ENCODE assay signal across 38 cellular contexts in genomic region chr10:8100366-8100765, GRCh38. TPM values are rescaled to one million over a fixed set of nuclear protein-coding genes. Genes with fewer than 3 reads are reported as not detected.
A peak's percentile ranks its signal among the peaks of the same experiment; 100 is the strongest.
DNase-seq lines count a peak whose midpoint lies in the region; FAIRE-seq and TF ChIP-seq lines count a peak whose summit lies in the region.
"Had no signal": no experiment of that assay in that cellular context is flagged by ENCODE, and none has a peak within 500 bp of the region (broad histone marks: within the 10 kb centered on the region; RNA-seq: fewer than 3 reads in every experiment).

No MANE protein-coding gene starts in this region.

- H3K27me3 Mint-ChIP-seq in Caco-2 (ENCODE audit: insufficient read depth, unreplicated experiment): no peaks in the 10 kb centered on the region
- H3K27me3 Mint-ChIP-seq: B cell; CD4-positive, alpha-beta memory T cell; CD4-positive, alpha-beta T cell; CD4-positive, CD25-positive, alpha-beta regulatory T cell; CD8-positive, alpha-beta memory T cell had no signal

- peak overlapping the region; percentile 47 for H3K27ac Mint-ChIP-seq in Caco-2 (ENCODE audit: unreplicated experiment)
- H3K27ac Mint-ChIP-seq: B cell; CD14-positive monocyte; CD4-positive, alpha-beta T cell; CD4-positive, CD25-positive, alpha-beta regulatory T cell; CD8-positive, alpha-beta T cell had no signal

- H2AFZ ChIP-seq in H1 (ENCODE audit: low read length): no peak overlapping the region
- no peak overlapping the region for H2AFZ ChIP-seq in trophoblast cell (ENCODE audit: insufficient read depth, low read length, poor library complexity)

- H3K56ac ChIP-seq in H1 (replicated peaks; ENCODE audit: insufficient read length, low read depth, low read length): no peak overlapping the region

- H3K36me3 ChIP-seq in Caco-2 (ENCODE audit: control insufficient read depth, insufficient read depth, low read length) (no peaks in the 10 kb centered on the region), H1 (ENCODE audit: control insufficient read depth in 2 of 4, insufficient read depth in 4 of 4, low read length in 3 of 4) (no peaks in the 10 kb centered on the region), trophoblast cell (ENCODE audit: control insufficient read depth in 1 of 2, insufficient read depth in 2 of 2, low read length in 2 of 2) (no peaks in the 10 kb centered on the region)
- H3K36me3 ChIP-seq: BE2C; BLaER1; BLaER1 treated with 17β-estradiol and CSF1 and Interleukin-3, amounts not matched to agents 10 nM and 100 nM had no signal

- no peak overlapping the region for H3K27ac ChIP-seq in H1 (ENCODE audit: low read depth, low read length)
- H3K27ac ChIP-seq in trophoblast cell (ENCODE audit: low read depth, low read length): peak overlapping the region; percentile 77
- H3K27ac ChIP-seq: 22Rv1; A549; BLaER1; BLaER1 treated with 17β-estradiol and CSF1 and Interleukin-3, amounts not matched to agents 10 nM and 100 nM; C4-2B had no signal

- H4K8ac ChIP-seq in H1 (ENCODE audit: extremely low read depth, insufficient read depth, low read length): no peak overlapping the region
- no peak overlapping the region for H4K8ac ChIP-seq in trophoblast cell (ENCODE audit: low read depth, low read length)

- no peak for TF ChIP-seq EP300 in H1 (IDR thresholded peaks at IDR 0.05; ENCODE audit: borderline replicate concordance in 1 of 2, low read depth in 2 of 2, low read length in 2 of 2)

- 0 out of 2 replicates have a peak overlapping the region, but pooled peaks have one; percentile 17 for H2BK12ac ChIP-seq in H1 (ENCODE audit: low read depth, low read length)
- H2BK12ac ChIP-seq in trophoblast cell (ENCODE audit: low read length): no peak overlapping the region

- no peak overlapping the region for H2BK20ac ChIP-seq in H1 (ENCODE audit: low read length)

- H3K36me3 Mint-ChIP-seq in Caco-2 (ENCODE audit: insufficient read depth, unreplicated experiment): peaks cover 7% of the 10 kb centered on the region
- H3K36me3 Mint-ChIP-seq: CD14-positive monocyte had no signal

- no peak overlapping the region for H3K4ac ChIP-seq in H1 (replicated peaks; ENCODE audit: insufficient read length, low read depth, low read length)
- no peak overlapping the region for H3K4ac ChIP-seq in trophoblast cell (ENCODE audit: low read depth, low read length)

- intact Hi-C loops in Caco-2 (cut with micrococcal nuclease; ENCODE audit: unreplicated experiment): loop anchor here (5.0 kb wide), 1 partner anchor 267 kb away; no protein-coding TSS in a partner anchor

- H3K4me2 ChIP-seq in H1 (ENCODE audit: insufficient read depth in 1 of 2, low read depth in 2 of 2, low read length in 2 of 2) (no peak overlapping the region), trophoblast cell (ENCODE audit: low read length) (no peak overlapping the region)
- H3K4me2 ChIP-seq: A549; BLaER1; BLaER1 treated with 17β-estradiol and CSF1 and Interleukin-3, amounts not matched to agents 10 nM and 100 nM had no signal

- H3K4me3 Mint-ChIP-seq in Caco-2 (ENCODE audit: unreplicated experiment): no peak overlapping the region
- H3K4me3 Mint-ChIP-seq: B cell; CD14-positive monocyte; CD4-positive, alpha-beta memory T cell; CD4-positive, alpha-beta T cell; CD4-positive, CD25-positive, alpha-beta regulatory T cell; CD8-positive, alpha-beta memory T cell; CD8-positive, alpha-beta T cell had no signal

- no peak overlapping the region for H3K4me3 ChIP-seq in Caco-2 (ENCODE audit: low read depth, low read length)
- H3K4me3 ChIP-seq in H1 (ENCODE audit: extremely low read depth in 1 of 4, insufficient read depth in 2 of 4, low read depth in 3 of 4, low read length in 4 of 4): no peak overlapping the region
- no peak overlapping the region for H3K4me3 ChIP-seq in trophoblast cell (ENCODE audit: low read depth, low read length)
- H3K4me3 ChIP-seq: A549; BLaER1; BLaER1 treated with 17β-estradiol and CSF1 and Interleukin-3, amounts not matched to agents 10 nM and 100 nM had no signal

- H3K79me1 ChIP-seq in H1 (ENCODE audit: low read depth, low read length): no peaks in the 10 kb centered on the region
- H3K79me1 ChIP-seq in trophoblast cell (ENCODE audit: low read length): peaks cover 23% of the 10 kb centered on the region

- DNase-seq in Caco-2 (no peak), GM12892 (ENCODE audit: insufficient read length) (no peak), H1 (ENCODE audit: low read depth in 1 of 2, low spot score in 2 of 2) (no peak), trophoblast cell (peak; percentile 58 to 95), NCI-H69 (lab: John Stamatoyannopoulos, UW) (no peak), T-helper 1 cell (no peak), DMS 273 (lab: John Stamatoyannopoulos, UW; ENCODE audit: unreplicated experiment) (no peak), H4 (ENCODE audit: low spot score) (no peak)
- DNase-seq: 8988T; ACHN; AML-193; BE2C; C1 segment of cervical spinal cord; Calu3; CD4-positive, alpha-beta memory T cell; CD4-positive, alpha-beta T cell; CD4-positive, CD25-positive, alpha-beta regulatory T cell; CD8-positive, alpha-beta memory T cell; CD8-positive, alpha-beta T cell; COR-L47; DMS 273 treated with DMSO at 0.1 percent for 48 hours; DMS153; DMS53; DMS79; DMS79 treated with DMSO at 0.1 percent for 48 hours; DND-41; EL had no signal

- TF ChIP-seq POLR2A in GM12892 (IDR thresholded peaks at IDR 0.05; ENCODE audit: low read depth, low read length): no peak
- no peak for TF ChIP-seq POLR2A in H1 (IDR thresholded peaks at IDR 0.05; ENCODE audit: control extremely low read depth in 1 of 2, low read depth in 2 of 2, low read length in 2 of 2)

- no peaks in the 10 kb centered on the region for H4K20me1 ChIP-seq in H1 (replicated peaks in 1 of 2; ENCODE audit: control insufficient read depth in 1 of 2, insufficient read depth in 2 of 2, low read length in 2 of 2)
- H4K20me1 ChIP-seq: BLaER1 had no signal

- TF ChIP-seq RAD21 in H1 (IDR thresholded peaks at IDR 0.05 in 1 of 2, conservative IDR thresholded peaks at IDR 0.05 in 1 of 2; ENCODE audit: low read depth in 2 of 2, low read length in 2 of 2): no peak

- H2AK5ac ChIP-seq in H1 (ENCODE audit: low read depth, low read length): no peak overlapping the region
- no peak overlapping the region for H2AK5ac ChIP-seq in trophoblast cell (ENCODE audit: low read length)

- H4K5ac ChIP-seq in H1 (ENCODE audit: insufficient read length, low read depth, low read length): no peak overlapping the region

- H3K9me3 ChIP-seq in Caco-2: no peaks in the 10 kb centered on the region
- H3K9me3 ChIP-seq in H1 (ENCODE audit: insufficient read depth in 2 of 2, low read depth in 1 of 2, low read length in 1 of 2): no peaks in the 10 kb centered on the region
- no peaks in the 10 kb centered on the region for H3K9me3 ChIP-seq in trophoblast cell (ENCODE audit: insufficient read depth, low read depth, low read length)
- H3K9me3 ChIP-seq: A549, BE2C, BLaER1 had no signal

- no peak overlapping the region for H2BK15ac ChIP-seq in H1 (ENCODE audit: low read length)

- H3K9ac ChIP-seq in H1 (replicated peaks in 1 of 4; ENCODE audit: extremely low read depth in 1 of 4, low read depth in 3 of 4, low read length in 3 of 4): no peak overlapping the region
- H3K9ac ChIP-seq in trophoblast cell (ENCODE audit: low read length): no peak overlapping the region
- H3K9ac ChIP-seq: BLaER1; BLaER1 treated with 17β-estradiol and CSF1 and Interleukin-3, amounts not matched to agents 10 nM and 100 nM had no signal

- no peaks in the 10 kb centered on the region for H3K79me2 ChIP-seq in H1 (ENCODE audit: control insufficient read depth in 1 of 2, insufficient read depth in 2 of 2, low read length in 2 of 2)
- peaks cover 2% of the 10 kb centered on the region for H3K79me2 ChIP-seq in trophoblast cell (ENCODE audit: control insufficient read depth, insufficient read depth, low read length, poor library complexity)

- H3K27me3 ChIP-seq in Caco-2 (replicated peaks; ENCODE audit: control insufficient read depth, insufficient read depth, low read length) (no peaks in the 10 kb centered on the region), H1 (replicated peaks in 1 of 4; ENCODE audit: control insufficient read depth in 3 of 4, extremely low read depth in 1 of 4, insufficient read depth in 3 of 4, low read length in 3 of 4) (no peaks in the 10 kb centered on the region), trophoblast cell (ENCODE audit: insufficient read depth, low read length) (no peaks in the 10 kb centered on the region)
- H3K27me3 ChIP-seq: BE2C; BLaER1; BLaER1 treated with 17β-estradiol and CSF1 and Interleukin-3, amounts not matched to agents 10 nM and 100 nM had no signal

- no TSS peak for BruUV-seq in Caco-2 (replicated peaks; lab: Mats Ljungman, UMichigan)

- peak; percentile 67 for FAIRE-seq in GM12892 (lab: Jason Lieb, UNC)
- no peak for FAIRE-seq in H1 (lab: Jason Lieb, UNC)
- FAIRE-seq: A204.1, A549, D721Med had no signal

- 87% methylated on average over 4 of the region's 4 CpGs; no CpG with 5 or more reads in 1 of the 2 experiments for WGBS in H1 (ENCODE audit: extremely low coverage in 1 of 2, insufficient coverage in 1 of 2, insufficient read length in 1 of 2, insufficient replicate concordance in 2 of 2, low coverage in 1 of 2, low lambda C conversion rate in 2 of 2, missing lambda C conversion rate in 1 of 2), 2 experiments
- no CpG with 5 or more reads among the region's 4 CpGs for WGBS in trophoblast cell (ENCODE audit: extremely low coverage, insufficient coverage, insufficient read length)

- H2BK5ac ChIP-seq in H1 (ENCODE audit: low read depth, low read length) (no peak overlapping the region), trophoblast cell (ENCODE audit: low read depth, low read length, poor library complexity) (no peak overlapping the region)

- CTCF ChIA-PET in Caco-2 (lab: Charles Lee): no interaction called here
- CTCF ChIA-PET in H1 (lab: Charles Lee; ENCODE audit: partially characterized antibody): no interaction called here

- no peaks in the 10 kb centered on the region for H3K9me3 Mint-ChIP-seq in Caco-2 (ENCODE audit: unreplicated experiment)
- H3K9me3 Mint-ChIP-seq: CD14-positive monocyte; CD4-positive, alpha-beta memory T cell; CD4-positive, alpha-beta T cell; CD8-positive, alpha-beta memory T cell; CD8-positive, alpha-beta T cell had no signal

- no peak overlapping the region for H3K14ac ChIP-seq in H1 (ENCODE audit: insufficient read length)
- H3K14ac ChIP-seq in trophoblast cell (ENCODE audit: low read length): no peak overlapping the region

- H4K91ac ChIP-seq in H1 (replicated peaks; ENCODE audit: insufficient read length, low read length): no peak overlapping the region
- peak overlapping the region; percentile 34 for H4K91ac ChIP-seq in trophoblast cell (ENCODE audit: low read depth, low read length)

- H3K23me2 ChIP-seq in H1 (ENCODE audit: low read depth, low read length): no peaks in the 10 kb centered on the region

- H3K23ac ChIP-seq in H1 (ENCODE audit: insufficient read length) (no peak overlapping the region), trophoblast cell (ENCODE audit: low read length) (no peak overlapping the region)

- POLR2A ChIA-PET in Caco-2 (lab: Charles Lee): no interaction called here
- POLR2A ChIA-PET in H1 (lab: Charles Lee; ENCODE audit: partially characterized antibody): no interaction called here

- TF ChIP-seq CTCF in Caco-2 (IDR thresholded peaks at IDR 0.05; ENCODE audit: insufficient read depth in 1 of 2, low read depth in 1 of 2, low read length in 1 of 2, severe bottlenecking in 1 of 2, unreplicated experiment in 1 of 2) (no peak), H1 (IDR thresholded peaks at IDR 0.05; ENCODE audit: control extremely low read depth in 1 of 3, insufficient read depth in 1 of 3, low read depth in 1 of 3, low read length in 3 of 3) (no peak)

- peaks cover 37% of the 10 kb centered on the region for H3K4me1 Mint-ChIP-seq in Caco-2 (ENCODE audit: low read depth, unreplicated experiment)
- H3K4me1 Mint-ChIP-seq: B cell, CD14-positive monocyte had no signal

- peaks cover 56% of the 10 kb centered on the region for H3K4me1 ChIP-seq in Caco-2
- peaks cover 3 to 11% (median 6%) of the 10 kb centered on the region in 4 experiments; a peak in 5 of 7 replicates for H3K4me1 ChIP-seq in H1 (replicated peaks in 1 of 4; ENCODE audit: control insufficient read depth in 3 of 4, insufficient read depth in 4 of 4, low read length in 3 of 4)
- H3K4me1 ChIP-seq in trophoblast cell (ENCODE audit: control insufficient read depth in 1 of 2, insufficient read depth in 2 of 2, low read length in 2 of 2): peaks cover 13 to 24% of the 10 kb centered on the region in 2 experiments
- H3K4me1 ChIP-seq: A549, BE2C had no signal

- no peak overlapping the region for H4K12ac ChIP-seq in trophoblast cell (ENCODE audit: low read depth, low read length)

- H2BK120ac ChIP-seq in H1 (replicated peaks; ENCODE audit: low read depth, low read length): no peak overlapping the region
- no peak overlapping the region for H2BK120ac ChIP-seq in trophoblast cell (ENCODE audit: insufficient read depth, low read length, poor library complexity)

- H3K18ac ChIP-seq in H1 (ENCODE audit: extremely low read depth, low read length): no peak overlapping the region
- no peak overlapping the region for H3K18ac ChIP-seq in trophoblast cell (ENCODE audit: low read length)

RNA-seq across cellular contexts. Expression of gene GATA3, which starts 45.9 kb away (rescaled TPM):
- 27.7 and 32.0 TPM in 2 replicates for total RNA-seq in Caco-2 (2022)
- 2.8 TPM for polyA plus RNA-seq in GM12892 (2012; ENCODE audit: missing spikeins)
- 0.43 and 0.80 TPM in 2 replicates for total RNA-seq in H1 (2021; fragmentation: NEBNext Ultra II Directional; extraction: Animal tissue kit (Norgen Biotek cat#: 25700))
- polyA plus RNA-seq in H1 (2011; rRNA removed): 0.02 and 0.11 TPM in 2 replicates
- polyA plus RNA-seq in H1 (2011; cell fraction: cytosol; rRNA removed): 0.06 TPM
- 0.04 TPM for polyA plus RNA-seq in H1 (2011; cell fraction: nucleus; rRNA removed)
- polyA plus RNA-seq in H1 (2012, experiment 1 of 2): 0.13 to 0.23 TPM (median 0.18 TPM) in 3 of 4 replicates, not detected in the other
- polyA plus RNA-seq in H1 (2012, experiment 2 of 2): 0.21 TPM
- polyA plus RNA-seq in H1 (2013, experiment 1 of 2): 0.30 TPM
- 0.29 TPM for polyA plus RNA-seq in H1 (2013, experiment 2 of 2)
- not detected in 2 replicates for polyA minus RNA-seq in H1 (2011; rRNA and poly(A)+ RNA removed)
- not detected for polyA minus RNA-seq in H1 (2011; cell fraction: cytosol; rRNA and poly(A)+ RNA removed)
- not detected for polyA minus RNA-seq in H1 (2011; cell fraction: nucleus; rRNA and poly(A)+ RNA removed)
- 366 and 392 TPM in 2 replicates for polyA plus RNA-seq in trophoblast cell (2013)
- total RNA-seq in H4 (2014; rRNA removed; shearing (Covaris generic)): 0.21 and 0.64 TPM in 2 replicates
- total RNA-seq: G401 had no signal
- polyA plus RNA-seq: AG04450 had no signal

Comparison
In these comparisons a context has a peak if more than half of its experiments do, and no peak if none do; other contexts are left out.
1. DNase-seq: peak in trophoblast cell (2 of 2); none in Caco-2 (0 of 2), GM12892 (single experiment), H1 (0 of 2), NCI-H69 (single experiment), T-helper 1 cell (0 of 5), DMS 273 (single experiment) and H4 (single experiment).
2. RNA of gene GATA3, which starts 45.9 kb away (total RNA-seq): 27.7 to 32.0 TPM in Caco-2; 0.21 to 0.64 TPM in H4 and 0.43 to 0.80 TPM in H1; every median in the first group is over 10 times any median in the second.